Comparison of ENCODE assay signal across 2 cellular contexts in the genomic region with DNA sequence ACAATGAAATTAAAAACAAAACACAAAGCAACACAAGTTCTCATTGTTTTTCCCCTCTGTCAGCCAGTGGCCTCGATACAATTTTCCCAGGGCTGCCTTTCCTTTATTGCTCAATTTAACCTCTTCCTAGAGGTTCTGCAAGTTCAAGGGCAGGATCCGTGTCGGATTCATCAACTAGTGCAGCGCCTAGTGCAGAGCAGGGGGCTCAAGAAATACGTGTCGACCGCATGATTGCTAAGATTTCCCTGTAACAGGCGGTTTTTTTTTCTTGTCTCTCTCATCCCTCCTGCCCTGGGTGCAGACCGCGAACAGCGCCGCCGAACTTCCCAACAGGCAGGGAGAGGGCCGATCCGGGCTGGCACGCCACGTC.
TF ChIP-seq lines count a peak whose summit lies in the region.

No MANE protein-coding gene starts in this region.

TF ChIP-seq in SK-N-SH, 30 proteins besides CTCF, POLR2A, EP300 and RAD21 (continued from another document):
- TF ChIP-seq, protein P1, sequence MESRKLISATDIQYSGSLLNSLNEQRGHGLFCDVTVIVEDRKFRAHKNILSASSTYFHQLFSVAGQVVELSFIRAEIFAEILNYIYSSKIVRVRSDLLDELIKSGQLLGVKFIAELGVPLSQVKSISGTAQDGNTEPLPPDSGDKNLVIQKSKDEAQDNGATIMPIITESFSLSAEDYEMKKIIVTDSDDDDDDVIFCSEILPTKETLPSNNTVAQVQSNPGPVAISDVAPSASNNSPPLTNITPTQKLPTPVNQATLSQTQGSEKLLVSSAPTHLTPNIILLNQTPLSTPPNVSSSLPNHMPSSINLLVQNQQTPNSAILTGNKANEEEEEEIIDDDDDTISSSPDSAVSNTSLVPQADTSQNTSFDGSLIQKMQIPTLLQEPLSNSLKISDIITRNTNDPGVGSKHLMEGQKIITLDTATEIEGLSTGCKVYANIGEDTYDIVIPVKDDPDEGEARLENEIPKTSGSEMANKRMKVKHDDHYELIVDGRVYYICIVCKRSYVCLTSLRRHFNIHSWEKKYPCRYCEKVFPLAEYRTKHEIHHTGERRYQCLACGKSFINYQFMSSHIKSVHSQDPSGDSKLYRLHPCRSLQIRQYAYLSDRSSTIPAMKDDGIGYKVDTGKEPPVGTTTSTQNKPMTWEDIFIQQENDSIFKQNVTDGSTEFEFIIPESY (IDR thresholded peaks at IDR 0.05; ENCODE audit: borderline replicate concordance, low read depth): no peak
- TF ChIP-seq, protein P2, sequence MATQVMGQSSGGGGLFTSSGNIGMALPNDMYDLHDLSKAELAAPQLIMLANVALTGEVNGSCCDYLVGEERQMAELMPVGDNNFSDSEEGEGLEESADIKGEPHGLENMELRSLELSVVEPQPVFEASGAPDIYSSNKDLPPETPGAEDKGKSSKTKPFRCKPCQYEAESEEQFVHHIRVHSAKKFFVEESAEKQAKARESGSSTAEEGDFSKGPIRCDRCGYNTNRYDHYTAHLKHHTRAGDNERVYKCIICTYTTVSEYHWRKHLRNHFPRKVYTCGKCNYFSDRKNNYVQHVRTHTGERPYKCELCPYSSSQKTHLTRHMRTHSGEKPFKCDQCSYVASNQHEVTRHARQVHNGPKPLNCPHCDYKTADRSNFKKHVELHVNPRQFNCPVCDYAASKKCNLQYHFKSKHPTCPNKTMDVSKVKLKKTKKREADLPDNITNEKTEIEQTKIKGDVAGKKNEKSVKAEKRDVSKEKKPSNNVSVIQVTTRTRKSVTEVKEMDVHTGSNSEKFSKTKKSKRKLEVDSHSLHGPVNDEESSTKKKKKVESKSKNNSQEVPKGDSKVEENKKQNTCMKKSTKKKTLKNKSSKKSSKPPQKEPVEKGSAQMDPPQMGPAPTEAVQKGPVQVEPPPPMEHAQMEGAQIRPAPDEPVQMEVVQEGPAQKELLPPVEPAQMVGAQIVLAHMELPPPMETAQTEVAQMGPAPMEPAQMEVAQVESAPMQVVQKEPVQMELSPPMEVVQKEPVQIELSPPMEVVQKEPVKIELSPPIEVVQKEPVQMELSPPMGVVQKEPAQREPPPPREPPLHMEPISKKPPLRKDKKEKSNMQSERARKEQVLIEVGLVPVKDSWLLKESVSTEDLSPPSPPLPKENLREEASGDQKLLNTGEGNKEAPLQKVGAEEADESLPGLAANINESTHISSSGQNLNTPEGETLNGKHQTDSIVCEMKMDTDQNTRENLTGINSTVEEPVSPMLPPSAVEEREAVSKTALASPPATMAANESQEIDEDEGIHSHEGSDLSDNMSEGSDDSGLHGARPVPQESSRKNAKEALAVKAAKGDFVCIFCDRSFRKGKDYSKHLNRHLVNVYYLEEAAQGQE (IDR thresholded peaks at IDR 0.05; ENCODE audit: low read depth, low read length): no peak
- TF ChIP-seq YY1 (IDR thresholded peaks at IDR 0.05; ENCODE audit: low read depth) (no peak), USF1 (IDR thresholded peaks at IDR 0.05; ENCODE audit: borderline replicate concordance, low read depth) (no peak), RXRA (IDR thresholded peaks at IDR 0.05; ENCODE audit: borderline replicate concordance, low read depth) (no peak), MAX (IDR thresholded peaks at IDR 0.05; ENCODE audit: low read depth) (no peak)

TF ChIP-seq in SK-N-SH treated with all-trans-retinoic acid at 6 μM for 48 hours, 23 proteins besides CTCF, POLR2A, EP300 and RAD21 (continued from another document):
- TF ChIP-seq CSRNP3 (CRISPR knock-in tag; IDR thresholded peaks at IDR 0.05) (no peak), OSR1 (CRISPR knock-in tag; IDR thresholded peaks at IDR 0.05) (no peak), SNAI2 (CRISPR knock-in tag; IDR thresholded peaks at IDR 0.05) (no peak), ZFP30 (CRISPR knock-in tag; IDR thresholded peaks at IDR 0.05) (no peak), CSDC2 (CRISPR knock-in tag; IDR thresholded peaks at IDR 0.05) (no peak; the same call in 1 of the 2 replicates), ZNF70 (CRISPR knock-in tag; IDR thresholded peaks at IDR 0.05) (no peak), BACH2 (CRISPR knock-in tag; IDR thresholded peaks at IDR 0.05; ENCODE audit: borderline replicate concordance) (no peak), TOX (CRISPR knock-in tag; IDR thresholded peaks at IDR 0.05; ENCODE audit: borderline replicate concordance) (no peak)
- TF ChIP-seq, protein P3, sequence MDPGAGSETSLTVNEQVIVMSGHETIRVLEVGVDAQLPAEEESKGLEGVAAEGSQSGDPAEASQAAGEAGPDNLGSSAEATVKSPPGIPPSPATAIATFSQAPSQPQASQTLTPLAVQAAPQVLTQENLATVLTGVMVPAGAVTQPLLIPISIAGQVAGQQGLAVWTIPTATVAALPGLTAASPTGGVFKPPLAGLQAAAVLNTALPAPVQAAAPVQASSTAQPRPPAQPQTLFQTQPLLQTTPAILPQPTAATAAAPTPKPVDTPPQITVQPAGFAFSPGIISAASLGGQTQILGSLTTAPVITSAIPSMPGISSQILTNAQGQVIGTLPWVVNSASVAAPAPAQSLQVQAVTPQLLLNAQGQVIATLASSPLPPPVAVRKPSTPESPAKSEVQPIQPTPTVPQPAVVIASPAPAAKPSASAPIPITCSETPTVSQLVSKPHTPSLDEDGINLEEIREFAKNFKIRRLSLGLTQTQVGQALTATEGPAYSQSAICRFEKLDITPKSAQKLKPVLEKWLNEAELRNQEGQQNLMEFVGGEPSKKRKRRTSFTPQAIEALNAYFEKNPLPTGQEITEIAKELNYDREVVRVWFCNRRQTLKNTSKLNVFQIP (CRISPR knock-in tag; IDR thresholded peaks at IDR 0.05; ENCODE audit: borderline replicate concordance, low read depth): no peak
- TF ChIP-seq, protein P4, sequence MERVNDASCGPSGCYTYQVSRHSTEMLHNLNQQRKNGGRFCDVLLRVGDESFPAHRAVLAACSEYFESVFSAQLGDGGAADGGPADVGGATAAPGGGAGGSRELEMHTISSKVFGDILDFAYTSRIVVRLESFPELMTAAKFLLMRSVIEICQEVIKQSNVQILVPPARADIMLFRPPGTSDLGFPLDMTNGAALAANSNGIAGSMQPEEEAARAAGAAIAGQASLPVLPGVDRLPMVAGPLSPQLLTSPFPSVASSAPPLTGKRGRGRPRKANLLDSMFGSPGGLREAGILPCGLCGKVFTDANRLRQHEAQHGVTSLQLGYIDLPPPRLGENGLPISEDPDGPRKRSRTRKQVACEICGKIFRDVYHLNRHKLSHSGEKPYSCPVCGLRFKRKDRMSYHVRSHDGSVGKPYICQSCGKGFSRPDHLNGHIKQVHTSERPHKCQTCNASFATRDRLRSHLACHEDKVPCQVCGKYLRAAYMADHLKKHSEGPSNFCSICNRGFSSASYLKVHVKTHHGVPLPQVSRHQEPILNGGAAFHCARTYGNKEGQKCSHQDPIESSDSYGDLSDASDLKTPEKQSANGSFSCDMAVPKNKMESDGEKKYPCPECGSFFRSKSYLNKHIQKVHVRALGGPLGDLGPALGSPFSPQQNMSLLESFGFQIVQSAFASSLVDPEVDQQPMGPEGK (CRISPR knock-in tag; IDR thresholded peaks at IDR 0.05; ENCODE audit: borderline replicate concordance): no peak
TF ChIP-seq in SK-N-SH treated with all-trans-retinoic acid at 6 μM for 48 hours: peak in this region for 0.
